Comparison of ENCODE assay signal across 2 cellular contexts in the genomic region with DNA sequence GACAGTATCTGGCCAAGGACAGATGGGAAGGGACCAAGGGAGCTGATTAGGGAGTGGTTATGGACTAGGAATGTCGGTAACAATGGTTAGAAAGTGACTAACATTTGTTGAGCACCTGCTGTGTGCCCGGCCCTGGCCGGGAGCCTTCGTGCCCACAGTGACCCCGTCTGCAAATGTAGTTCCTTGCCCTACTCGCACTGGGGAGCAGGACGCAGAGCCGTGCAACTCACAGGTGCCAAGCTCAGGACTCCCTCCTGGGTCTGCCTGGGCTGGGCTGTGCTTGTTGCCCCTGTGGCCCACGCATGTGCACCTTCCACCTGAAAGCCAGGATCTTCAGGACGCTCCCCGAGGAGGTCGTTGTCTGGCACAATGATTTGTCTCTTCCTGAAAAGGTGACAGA.
TF ChIP-seq lines count a peak whose summit lies in the region.

No MANE protein-coding gene starts in this region.

TF ChIP-seq in IMR-90, 13 proteins besides CTCF, POLR2A, EP300 and RAD21:
- TF ChIP-seq, protein P1, sequence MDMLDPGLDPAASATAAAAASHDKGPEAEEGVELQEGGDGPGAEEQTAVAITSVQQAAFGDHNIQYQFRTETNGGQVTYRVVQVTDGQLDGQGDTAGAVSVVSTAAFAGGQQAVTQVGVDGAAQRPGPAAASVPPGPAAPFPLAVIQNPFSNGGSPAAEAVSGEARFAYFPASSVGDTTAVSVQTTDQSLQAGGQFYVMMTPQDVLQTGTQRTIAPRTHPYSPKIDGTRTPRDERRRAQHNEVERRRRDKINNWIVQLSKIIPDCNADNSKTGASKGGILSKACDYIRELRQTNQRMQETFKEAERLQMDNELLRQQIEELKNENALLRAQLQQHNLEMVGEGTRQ (IDR thresholded peaks at IDR 0.05; ENCODE audit: low read depth, low read length) = no peak
- no peak for TF ChIP-seq NFE2L2 (IDR thresholded peaks at IDR 0.05; ENCODE audit: low read depth, low read length)
- TF ChIP-seq SMC3 (IDR thresholded peaks at IDR 0.05; ENCODE audit: low read depth, low read length) = no peak
- no peak for TF ChIP-seq MXI1 (IDR thresholded peaks at IDR 0.05; ENCODE audit: borderline replicate concordance, low read depth, low read length)
- TF ChIP-seq CEBPB (IDR thresholded peaks at IDR 0.05; ENCODE audit: low read depth, low read length) = no peak
- no peak for TF ChIP-seq RCOR1 (IDR thresholded peaks at IDR 0.05; ENCODE audit: insufficient replicate concordance, low read length)
- TF ChIP-seq RFX5 (IDR thresholded peaks at IDR 0.05; ENCODE audit: low read depth, low read length) = no peak
- TF ChIP-seq, protein P2, sequence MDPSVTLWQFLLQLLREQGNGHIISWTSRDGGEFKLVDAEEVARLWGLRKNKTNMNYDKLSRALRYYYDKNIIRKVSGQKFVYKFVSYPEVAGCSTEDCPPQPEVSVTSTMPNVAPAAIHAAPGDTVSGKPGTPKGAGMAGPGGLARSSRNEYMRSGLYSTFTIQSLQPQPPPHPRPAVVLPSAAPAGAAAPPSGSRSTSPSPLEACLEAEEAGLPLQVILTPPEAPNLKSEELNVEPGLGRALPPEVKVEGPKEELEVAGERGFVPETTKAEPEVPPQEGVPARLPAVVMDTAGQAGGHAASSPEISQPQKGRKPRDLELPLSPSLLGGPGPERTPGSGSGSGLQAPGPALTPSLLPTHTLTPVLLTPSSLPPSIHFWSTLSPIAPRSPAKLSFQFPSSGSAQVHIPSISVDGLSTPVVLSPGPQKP (IDR thresholded peaks at IDR 0.05; ENCODE audit: borderline replicate concordance, low read depth, low read length) = no peak

TF ChIP-seq in WTC11, 78 proteins besides CTCF, POLR2A, EP300 and RAD21:
- no peak for TF ChIP-seq ATF2 (CRISPR knock-in tag; IDR thresholded peaks at IDR 0.05; ENCODE audit: borderline replicate concordance, low read depth)
- no peak for TF ChIP-seq ZNF121 (CRISPR knock-in tag; IDR thresholded peaks at IDR 0.05)
- TF ChIP-seq ZNF416 (CRISPR knock-in tag; IDR thresholded peaks at IDR 0.05) = no peak
- no peak for TF ChIP-seq CDX4 (CRISPR knock-in tag; IDR thresholded peaks at IDR 0.05; ENCODE audit: borderline replicate concordance)
- TF ChIP-seq GTF2I (CRISPR knock-in tag; conservative IDR thresholded peaks at IDR 0.05) = no peak
- TF ChIP-seq, protein P3, sequence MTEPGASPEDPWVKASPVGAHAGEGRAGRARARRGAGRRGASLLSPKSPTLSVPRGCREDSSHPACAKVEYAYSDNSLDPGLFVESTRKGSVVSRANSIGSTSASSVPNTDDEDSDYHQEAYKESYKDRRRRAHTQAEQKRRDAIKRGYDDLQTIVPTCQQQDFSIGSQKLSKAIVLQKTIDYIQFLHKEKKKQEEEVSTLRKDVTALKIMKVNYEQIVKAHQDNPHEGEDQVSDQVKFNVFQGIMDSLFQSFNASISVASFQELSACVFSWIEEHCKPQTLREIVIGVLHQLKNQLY (CRISPR knock-in tag; IDR thresholded peaks at IDR 0.05) = no peak
- no peak for TF ChIP-seq HMGA2 (CRISPR knock-in tag; IDR thresholded peaks at IDR 0.05)
- TF ChIP-seq NR2C2 (CRISPR knock-in tag; IDR thresholded peaks at IDR 0.05) = no peak
